ENCODE assay signal across 3 cellular contexts in genomic region chr1:24874611-24875225, GRCh38.
TF ChIP-seq lines count a peak whose summit lies in the region.

No MANE protein-coding gene starts in this region.

TF ChIP-seq in K562, 482 proteins besides CTCF, POLR2A, EP300 and RAD21 (continues in another document):
- TF ChIP-seq GTF3C2 (IDR thresholded peaks at IDR 0.05; ENCODE audit: borderline replicate concordance, extremely low read depth, insufficient read length) (no peak), ZNF212 (CRISPR knock-in tag; IDR thresholded peaks at IDR 0.05) (no peak), GATA2 (CRISPR knock-in tag; IDR thresholded peaks at IDR 0.05) (no peak), ZNF609 (CRISPR knock-in tag; IDR thresholded peaks at IDR 0.05; ENCODE audit: borderline replicate concordance) (no peak), ZBTB2 (IDR thresholded peaks at IDR 0.05) (no peak), POLR3G (IDR thresholded peaks at IDR 0.05; ENCODE audit: extremely low read depth, insufficient read length, insufficient replicate concordance) (no peak)

TF ChIP-seq in HEK293T, 16 proteins besides CTCF, POLR2A, EP300 and RAD21:
- TF ChIP-seq TARDBP (IDR thresholded peaks at IDR 0.05): no peak
- TF ChIP-seq SP1 (IDR thresholded peaks at IDR 0.05): no peak
- TF ChIP-seq ARNT (IDR thresholded peaks at IDR 0.05): no peak
- no peak for TF ChIP-seq BHLHE40 (IDR thresholded peaks at IDR 0.05; ENCODE audit: borderline replicate concordance)
- no peak for TF ChIP-seq FOXA1 (IDR thresholded peaks at IDR 0.05)
- no peak for TF ChIP-seq LEF1 (IDR thresholded peaks at IDR 0.05; ENCODE audit: borderline replicate concordance)
- TF ChIP-seq SUZ12 (IDR thresholded peaks at IDR 0.05): no peak
- TF ChIP-seq HDGF (IDR thresholded peaks at IDR 0.05; ENCODE audit: borderline replicate concordance): no peak
- TF ChIP-seq L3MBTL2 (conservative IDR thresholded peaks at IDR 0.05): no peak
- no peak for TF ChIP-seq ELF4 (IDR thresholded peaks at IDR 0.05)
- no peak for TF ChIP-seq NFRKB (IDR thresholded peaks at IDR 0.05)
- TF ChIP-seq ZNF384 (IDR thresholded peaks at IDR 0.05): no peak
- no peak for TF ChIP-seq CTBP1 (IDR thresholded peaks at IDR 0.05; ENCODE audit: borderline replicate concordance)

TF ChIP-seq in GM12891, 5 proteins besides CTCF, POLR2A, EP300 and RAD21:
- TF ChIP-seq POLR2AphosphoS5 (IDR thresholded peaks at IDR 0.05; ENCODE audit: low read depth, low read length) (no peak), PAX5 (IDR thresholded peaks at IDR 0.05; ENCODE audit: insufficient read depth, low read length, severe bottlenecking) (no peak), SPI1 (IDR thresholded peaks at IDR 0.05; ENCODE audit: low read depth, low read length) (no peak)
TF ChIP-seq in GM12891: peak in this region for 0.
